ENCODE assay signal across 26 cellular contexts in the genomic region with DNA sequence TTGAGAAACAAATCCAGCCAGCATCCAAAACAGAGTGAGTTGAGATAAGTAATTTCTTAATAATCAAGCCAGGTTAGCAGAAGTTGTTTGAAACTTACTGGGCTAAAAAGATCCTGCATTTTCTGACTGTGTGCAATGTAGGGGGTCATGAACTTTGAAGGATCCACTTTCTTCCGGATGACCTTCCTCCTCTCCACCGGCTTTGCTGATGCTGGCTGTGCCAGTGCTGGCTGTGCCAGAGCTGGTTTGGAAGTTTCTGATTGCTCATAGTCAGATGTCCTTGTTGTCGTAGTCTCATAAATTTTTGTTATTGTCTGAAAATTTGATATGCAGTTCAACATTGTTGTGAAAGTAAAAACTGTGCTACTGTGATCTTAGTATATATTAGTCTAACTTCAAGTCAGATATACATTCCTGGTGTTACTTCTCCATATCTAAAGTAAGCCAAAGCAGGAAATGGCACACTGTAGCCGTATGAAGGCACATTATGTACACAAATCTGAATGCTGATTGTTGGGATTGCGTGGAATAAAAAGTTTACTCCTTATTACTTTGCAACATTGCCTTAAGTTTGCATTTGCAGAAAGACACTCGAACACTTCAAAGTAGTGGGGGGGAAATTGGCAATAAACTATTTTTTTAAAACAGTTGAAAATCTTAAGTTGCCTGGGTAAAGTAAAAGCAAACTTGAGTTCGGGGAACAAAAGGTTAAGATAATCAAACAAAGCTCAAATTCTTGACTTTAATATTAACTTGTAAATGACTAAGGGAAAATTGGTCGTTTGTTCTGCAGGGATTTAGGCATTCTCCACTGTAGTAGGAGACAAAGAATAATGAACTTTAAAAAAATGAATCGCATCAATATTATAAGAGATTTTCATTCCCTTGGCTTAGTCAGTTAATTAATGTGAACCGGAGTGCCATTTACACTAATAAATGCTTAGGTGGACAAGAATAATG.
"Had no signal": no experiment of that assay in that cellular context is flagged by ENCODE, and none has a peak within 500 bp of the region (broad histone marks: within the 10 kb centered on the region; RNA-seq: fewer than 3 reads in every experiment).

No MANE protein-coding gene starts in this region.

- DNase-seq: activated CD4-positive, alpha-beta T cell treated with anti-CD3 and anti-CD28 coated beads for 4 hours; activated CD4-positive, alpha-beta T cell treated with anti-CD3 and anti-CD28 coated beads, Interleukin-2, amount 50 U/mL, for 48 hours; activated CD4-positive, CD25-positive, alpha-beta regulatory T cell; activated CD8-positive, alpha-beta memory T cell treated with anti-CD3 and anti-CD28 coated beads, Interleukin-2, amount 50 U/mL, for 48 hours; activated naive CD4-positive, alpha-beta T cell treated with Interleukin-2 at 50 U/mL for 16 hours; activated naive CD8-positive, alpha-beta T cell treated with anti-CD3 and anti-CD28 coated beads for 36 hours; activated T-cell treated with anti-CD3 and anti-CD28 coated beads, Interleukin-2, amount 50 U/mL, for 4 hours; amygdala; cerebellar nuclear complex; esophagus squamous epithelium; heart right ventricle; left colon; naive thymus-derived CD8-positive, alpha-beta T cell; right cardiac atrium; small intestine; stimulated activated CD4-positive, alpha-beta T cell treated with anti-CD3 and anti-CD28 coated beads, Interleukin-2, amount 100 ng/mL, for 24 hours; stimulated activated naive CD8-positive, alpha-beta T cell treated with anti-CD3 and anti-CD28 coated beads, Interleukin-15, amount 100 ng/mL, for 72 hours; T1000; transverse colon had no signal

- H3K27ac ChIP-seq: coronary artery, esophagus squamous epithelium, heart right ventricle, prostate gland, suprapubic skin, transverse colon had no signal

- H3K4me3 ChIP-seq: coronary artery, esophagus squamous epithelium, heart right ventricle, lung, suprapubic skin, transverse colon had no signal

- H3K9me3 ChIP-seq: esophagus squamous epithelium, heart right ventricle, prostate gland, suprapubic skin, transverse colon had no signal

- H3K27me3 ChIP-seq: esophagus squamous epithelium, heart right ventricle, suprapubic skin, transverse colon had no signal

- H3K4me1 Mint-ChIP-seq: stimulated activated effector memory CD8-positive, alpha-beta T cell treated with anti-CD3 and anti-CD28 coated beads, Interleukin-12 subunit alpha, Interleukin-12 subunit beta, amount 100 ng/mL, for 72 hours; stimulated activated naive CD8-positive, alpha-beta T cell treated with anti-CD3 and anti-CD28 coated beads, Interleukin-15, amount 100 ng/mL, for 72 hours had no signal

- H3K36me3 Mint-ChIP-seq: activated naive CD8-positive, alpha-beta T cell treated with anti-CD3 and anti-CD28 coated beads for 36 hours; naive thymus-derived CD8-positive, alpha-beta T cell; stimulated activated effector memory CD8-positive, alpha-beta T cell treated with anti-CD3 and anti-CD28 coated beads, Interleukin-12 subunit alpha, Interleukin-12 subunit beta, amount 100 ng/mL, for 72 hours had no signal

- H3K27me3 Mint-ChIP-seq: activated naive CD8-positive, alpha-beta T cell treated with anti-CD3 and anti-CD28 coated beads for 36 hours; stimulated activated naive CD8-positive, alpha-beta T cell treated with anti-CD3 and anti-CD28 coated beads, Interleukin-15, amount 100 ng/mL, for 72 hours had no signal

- H3K27ac Mint-ChIP-seq: activated naive CD8-positive, alpha-beta T cell treated with anti-CD3 and anti-CD28 coated beads for 36 hours; activated T-helper 2 cell treated with anti-CD3 and anti-CD28 coated beads, Interferon-gamma antibody, Interleukin-2, Interleukin-4, amounts not matched to agents 10 μg/mL and 5 μg/mL and 100 μg/mL, durations not matched to agents 14 hours and 24 hours and 36 hours; naive thymus-derived CD8-positive, alpha-beta T cell; stimulated activated effector memory CD8-positive, alpha-beta T cell treated with anti-CD3 and anti-CD28 coated beads, Interleukin-12 subunit alpha, Interleukin-12 subunit beta, amount 100 ng/mL, for 72 hours; stimulated activated naive CD8-positive, alpha-beta T cell treated with anti-CD3 and anti-CD28 coated beads, Interleukin-15, amount 100 ng/mL, for 72 hours had no signal

- H3K36me3 ChIP-seq: esophagus squamous epithelium, heart right ventricle, prostate gland, suprapubic skin, transverse colon had no signal

- H3K9me3 Mint-ChIP-seq: activated naive CD8-positive, alpha-beta T cell treated with anti-CD3 and anti-CD28 coated beads for 36 hours; activated T-cell treated with anti-CD3 and anti-CD28 coated beads, Interleukin-2, amount 50 U/mL, for 4 hours; activated T-helper 2 cell treated with anti-CD3 and anti-CD28 coated beads, Interferon-gamma antibody, Interleukin-2, Interleukin-4, amounts not matched to agents 10 μg/mL and 5 μg/mL and 100 μg/mL, durations not matched to agents 14 hours and 24 hours and 36 hours; stimulated activated effector memory CD8-positive, alpha-beta T cell treated with anti-CD3 and anti-CD28 coated beads, Interleukin-12 subunit alpha, Interleukin-12 subunit beta, amount 100 ng/mL, for 72 hours had no signal

- FAIRE-seq: keratinocyte, small intestine had no signal

- ATAC-seq: activated T-cell treated with anti-CD3 and anti-CD28 coated beads, Interleukin-2, amount 50 U/mL, for 4 hours; heart right ventricle; left colon; naive thymus-derived CD8-positive, alpha-beta T cell; right cardiac atrium; stimulated activated effector memory CD8-positive, alpha-beta T cell treated with anti-CD3 and anti-CD28 coated beads, Interleukin-12 subunit alpha, Interleukin-12 subunit beta, amount 100 ng/mL, for 72 hours; stimulated activated naive CD8-positive, alpha-beta T cell treated with anti-CD3 and anti-CD28 coated beads, Interleukin-15, amount 100 ng/mL, for 72 hours had no signal

- H3K4me1 ChIP-seq: esophagus squamous epithelium, suprapubic skin, transverse colon had no signal

- H3K4me3 Mint-ChIP-seq: activated naive CD8-positive, alpha-beta T cell treated with anti-CD3 and anti-CD28 coated beads for 36 hours; activated T-cell treated with anti-CD3 and anti-CD28 coated beads, Interleukin-2, amount 50 U/mL, for 4 hours; naive thymus-derived CD8-positive, alpha-beta T cell; stimulated activated effector memory CD8-positive, alpha-beta T cell treated with anti-CD3 and anti-CD28 coated beads, Interleukin-12 subunit alpha, Interleukin-12 subunit beta, amount 100 ng/mL, for 72 hours; stimulated activated naive CD8-positive, alpha-beta T cell treated with anti-CD3 and anti-CD28 coated beads, Interleukin-15, amount 100 ng/mL, for 72 hours had no signal
